ENCODE assay signal across 24 cellular contexts in genomic region chr7:30662431-30662939, GRCh38. TPM values are rescaled to one million over a fixed set of nuclear protein-coding genes. Genes with fewer than 3 reads are reported as not detected.
"Had no signal": no experiment of that assay in that cellular context is flagged by ENCODE, and none has a peak within 500 bp of the region (broad histone marks: within the 10 kb centered on the region; RNA-seq: fewer than 3 reads in every experiment).

No MANE protein-coding gene starts in this region.

- H3K36me3 ChIP-seq: MG63 had no signal

- H3K4me2 ChIP-seq: SK-N-SH had no signal

- H3K9me3 ChIP-seq: MG63, SK-N-SH had no signal

- H3K9me2 ChIP-seq: SK-N-SH had no signal

- DNase-seq: IMR-90, Karpas-422, KG1, MG63, NCI-H1092, NCI-H1105 treated with DMSO at 0.1 percent for 48 hours, NCI-H1417 treated with DMSO at 0.1 percent for 48 hours, NCI-H146, NCI-H1694 treated with DMSO at 0.1 percent for 48 hours, NCI-H1930, NCI-H2081, NCI-H2107, NCI-H2227 treated with DMSO at 0.1 percent for 48 hours, NCI-H524, NCI-H69, NCI-H774, RPMI8226, SIG-M5, SK-N-SH, SW 1271 had no signal

- H3K27me3 ChIP-seq: MG63 had no signal

- H3K4me3 ChIP-seq: MG63 had no signal

- ATAC-seq: HepG2 had no signal

RNA-seq across cellular contexts. Expression of gene CRHR2, which starts 19.8 kb away (rescaled TPM):
- total RNA-seq: HepG2, HT1080, IMR-90, NCI-H460, SK-MEL-5 had no signal
- polyA plus RNA-seq: HepG2, IMR-90, SK-N-SH had no signal
